Comparison of ENCODE assay signal across 17 cellular contexts in the genomic region with DNA sequence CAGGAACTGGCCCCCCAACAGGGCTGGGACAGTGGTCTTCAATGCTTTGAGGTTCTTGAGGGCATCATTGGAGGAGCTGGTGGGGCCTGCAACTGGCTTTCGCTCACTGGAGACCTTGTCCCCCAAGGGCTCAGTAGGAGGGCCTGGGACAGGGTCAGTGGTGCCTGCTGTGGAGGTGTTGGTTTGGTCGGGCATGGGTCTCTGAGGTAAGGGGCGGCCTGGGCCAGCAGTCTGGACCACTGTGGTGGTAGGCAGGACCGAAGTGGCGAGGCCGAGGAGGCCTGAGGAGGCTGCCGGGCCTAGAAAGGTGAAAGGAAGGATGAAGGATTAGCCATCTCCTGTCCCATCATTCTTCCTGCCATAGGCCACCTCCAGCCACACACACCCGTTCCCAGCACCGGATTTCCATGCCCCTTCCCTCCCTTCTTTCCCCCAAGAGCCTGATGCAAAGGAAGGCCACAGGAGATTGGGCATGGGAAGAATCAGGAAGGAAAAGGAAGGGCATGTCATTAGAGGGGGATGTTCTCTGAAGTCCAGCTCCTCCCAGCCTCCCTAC. TPM values are rescaled to one million over a fixed set of nuclear protein-coding genes. Genes with fewer than 3 reads are reported as not detected.
DNase-seq lines count a peak whose midpoint lies in the region; ATAC-seq and TF ChIP-seq lines count a peak whose summit lies in the region.
"Had no signal": no experiment of that assay in that cellular context is flagged by ENCODE, and none has a peak within 500 bp of the region (broad histone marks: within the 10 kb centered on the region; RNA-seq: fewer than 3 reads in every experiment).

No MANE protein-coding gene starts in this region.

- H3K4me1 Mint-ChIP-seq in neural progenitor cell, result peaks cover 19% of the 10 kb centered on the region
- H3K4me1 Mint-ChIP-seq in stimulated activated naive B cell treated with anti-CD40 and anti-IgM and Interleukin-4, amounts not matched to agents 10 μg/mL and 1 μg/mL and 100 μg/mL, for 72 hours, result no peaks in the 10 kb centered on the region
- H3K4me1 Mint-ChIP-seq: CD4-positive, alpha-beta memory T cell had no signal

- H3K36me3 Mint-ChIP-seq in neural progenitor cell, result peaks cover 16% of the 10 kb centered on the region
- H3K36me3 Mint-ChIP-seq in stimulated activated naive B cell treated with anti-CD40 and anti-IgM and Interleukin-4, amounts not matched to agents 10 μg/mL and 1 μg/mL and 100 μg/mL, for 72 hours, result peaks cover 6 to 15% of the 10 kb centered on the region in 2 donors
- H3K36me3 Mint-ChIP-seq: CD14-positive monocyte; CD4-positive, alpha-beta memory T cell had no signal

- H2AFZ ChIP-seq in neural progenitor cell (replicated peaks), result no peak overlapping the region
- H2AFZ ChIP-seq: GM23248 had no signal

- DNase-seq in G401 (ENCODE audit: low spot score) (peak; percentile 0), neural progenitor cell (ENCODE audit: low spot score) (no peak), NCI-H1105 treated with DMSO at 0.1 percent for 48 hours (lab: John Stamatoyannopoulos, UW) (no peak)
- DNase-seq in stimulated activated naive B cell treated with anti-CD40 and anti-IgM and Interleukin-4, amounts not matched to agents 10 μg/mL and 1 μg/mL and 100 μg/mL, for 72 hours, result no peak
- DNase-seq: 8988T; CD4-positive, alpha-beta memory T cell; DMS153; GF-D8; GM23248 had no signal

- H3K9me3 ChIP-seq in neural progenitor cell (ENCODE audit: low read depth), result no peaks in the 10 kb centered on the region
- H3K9me3 ChIP-seq: BLaER1, HAP-1 had no signal

- H3K9ac ChIP-seq in neural progenitor cell, result no peak overlapping the region
- H3K9ac ChIP-seq: BLaER1, GM23248 had no signal

- H4K20me1 ChIP-seq in neural progenitor cell (ENCODE audit: low read depth), result no peaks in the 10 kb centered on the region
- H4K20me1 ChIP-seq: BLaER1 had no signal

- no peak overlapping the region for H3K4me3 Mint-ChIP-seq in neural progenitor cell
- no peak overlapping the region for H3K4me3 Mint-ChIP-seq in stimulated activated naive B cell treated with anti-CD40 and anti-IgM and Interleukin-4, amounts not matched to agents 10 μg/mL and 1 μg/mL and 100 μg/mL, for 72 hours
- H3K4me3 Mint-ChIP-seq: CD4-positive, alpha-beta memory T cell had no signal

- no peaks in the 10 kb centered on the region for H3K36me3 ChIP-seq in neural progenitor cell
- H3K36me3 ChIP-seq: HAP-1 had no signal

- H3F3A ChIP-seq in neural progenitor cell (ENCODE audit: low read depth), result peaks cover 11% of the 10 kb centered on the region

- H3K27ac ChIP-seq in cingulate gyrus (ENCODE audit: low read depth, low read length) (peak overlapping the region; percentile 72), neural progenitor cell (no peak overlapping the region)
- H3K27ac ChIP-seq: BLaER1, GM23248 had no signal

- peaks cover 15% of the 10 kb centered on the region for H3K4me1 ChIP-seq in neural progenitor cell
- H3K4me1 ChIP-seq: HAP-1 had no signal

- peaks cover 20% of the 10 kb centered on the region for H3K27me3 Mint-ChIP-seq in neural progenitor cell (ENCODE audit: insufficient read depth, low read depth)
- no peaks in the 10 kb centered on the region for H3K27me3 Mint-ChIP-seq in stimulated activated naive B cell treated with anti-CD40 and anti-IgM and Interleukin-4, amounts not matched to agents 10 μg/mL and 1 μg/mL and 100 μg/mL, for 72 hours
- H3K27me3 Mint-ChIP-seq: CD4-positive, alpha-beta memory T cell had no signal

- no peak overlapping the region for H3K4me3 ChIP-seq in neural progenitor cell
- H3K4me3 ChIP-seq: BLaER1, GM23248, HAP-1 had no signal

- no peaks in the 10 kb centered on the region for H3K9me3 Mint-ChIP-seq in neural progenitor cell
- no peaks in the 10 kb centered on the region for H3K9me3 Mint-ChIP-seq in stimulated activated naive B cell treated with anti-CD40 and anti-IgM and Interleukin-4, amounts not matched to agents 10 μg/mL and 1 μg/mL and 100 μg/mL, for 72 hours
- H3K9me3 Mint-ChIP-seq: CD14-positive monocyte; CD4-positive, alpha-beta memory T cell had no signal

- peak overlapping the region; percentile 66 for H3K27ac Mint-ChIP-seq in neural progenitor cell
- peak overlapping the region; percentile 2 for H3K27ac Mint-ChIP-seq in stimulated activated naive B cell treated with anti-CD40 and anti-IgM and Interleukin-4, amounts not matched to agents 10 μg/mL and 1 μg/mL and 100 μg/mL, for 72 hours
- H3K27ac Mint-ChIP-seq: CD14-positive monocyte; CD4-positive, alpha-beta memory T cell had no signal

- no peaks in the 10 kb centered on the region for H3K79me2 ChIP-seq in neural progenitor cell (ENCODE audit: low read depth)

- no peak for ATAC-seq in stimulated activated naive B cell treated with anti-CD40 and anti-IgM and Interleukin-4, amounts not matched to agents 10 μg/mL and 1 μg/mL and 100 μg/mL, for 72 hours (replicated peaks)
- ATAC-seq in HG03139 (IDR thresholded peaks at IDR 0.05; ENCODE audit: unreplicated experiment), result no peak
- no peak for ATAC-seq in SK-N-SH treated with all-trans-retinoic acid at 6 μM for 48 hours

- no peaks in the 10 kb centered on the region for H3K27me3 ChIP-seq in neural progenitor cell
- H3K27me3 ChIP-seq: BLaER1 had no signal

- in situ Hi-C loops in G401 (cut with HindIII; ENCODE audit: low sequenced_read_pairs), result no loop called here

- H3K4me2 ChIP-seq in neural progenitor cell, result no peak overlapping the region
- H3K4me2 ChIP-seq: BLaER1 had no signal

- no peak for TF ChIP-seq CTCF in neural progenitor cell (IDR thresholded peaks at IDR 0.05)

TF ChIP-seq in SK-N-SH treated with all-trans-retinoic acid at 6 μM for 48 hours, 23 proteins besides CTCF, POLR2A, EP300 and RAD21:
- TF ChIP-seq ARNTL (CRISPR knock-in tag; IDR thresholded peaks at IDR 0.05; ENCODE audit: borderline replicate concordance, low read depth) (no peak), PPARA (CRISPR knock-in tag; IDR thresholded peaks at IDR 0.05; ENCODE audit: borderline replicate concordance) (no peak), TCF4 (CRISPR knock-in tag; IDR thresholded peaks at IDR 0.05; ENCODE audit: borderline replicate concordance) (no peak), CREB5 (CRISPR knock-in tag; IDR thresholded peaks at IDR 0.05; ENCODE audit: low read depth) (no peak)
- TF ChIP-seq, protein P1, sequence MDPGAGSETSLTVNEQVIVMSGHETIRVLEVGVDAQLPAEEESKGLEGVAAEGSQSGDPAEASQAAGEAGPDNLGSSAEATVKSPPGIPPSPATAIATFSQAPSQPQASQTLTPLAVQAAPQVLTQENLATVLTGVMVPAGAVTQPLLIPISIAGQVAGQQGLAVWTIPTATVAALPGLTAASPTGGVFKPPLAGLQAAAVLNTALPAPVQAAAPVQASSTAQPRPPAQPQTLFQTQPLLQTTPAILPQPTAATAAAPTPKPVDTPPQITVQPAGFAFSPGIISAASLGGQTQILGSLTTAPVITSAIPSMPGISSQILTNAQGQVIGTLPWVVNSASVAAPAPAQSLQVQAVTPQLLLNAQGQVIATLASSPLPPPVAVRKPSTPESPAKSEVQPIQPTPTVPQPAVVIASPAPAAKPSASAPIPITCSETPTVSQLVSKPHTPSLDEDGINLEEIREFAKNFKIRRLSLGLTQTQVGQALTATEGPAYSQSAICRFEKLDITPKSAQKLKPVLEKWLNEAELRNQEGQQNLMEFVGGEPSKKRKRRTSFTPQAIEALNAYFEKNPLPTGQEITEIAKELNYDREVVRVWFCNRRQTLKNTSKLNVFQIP (CRISPR knock-in tag; IDR thresholded peaks at IDR 0.05; ENCODE audit: borderline replicate concordance, low read depth), result no peak

RNA-seq across cellular contexts. Expression of gene ZFHX2, which starts 28.8 kb away (rescaled TPM):
- total RNA-seq in G401 (2014; rRNA removed; shearing (Covaris generic)), result under 0.01 and 0.03 TPM in 2 replicates
- 0.90 and 2.2 TPM in 2 replicates for total RNA-seq in neural progenitor cell (ENCODE audit: low replicate concordance)

RNA-seq across cellular contexts. Expression of gene THTPA, which starts 33.4 kb away (rescaled TPM):
- 12.9 and 22.2 TPM in 2 replicates for total RNA-seq in G401 (2014; rRNA removed; shearing (Covaris generic))
- 7.7 and 17.0 TPM in 2 replicates for total RNA-seq in neural progenitor cell (ENCODE audit: low replicate concordance)

RNA-seq across cellular contexts. Expression of gene AP1G2, which starts 44.9 kb away (rescaled TPM):
- 37.0 and 38.9 TPM in 2 replicates for total RNA-seq in G401 (2014; rRNA removed; shearing (Covaris generic))
- 65.4 and 126 TPM in 2 replicates for total RNA-seq in neural progenitor cell (ENCODE audit: low replicate concordance)

RNA-seq across cellular contexts. Expression of gene NGDN, which starts 53.2 kb away (rescaled TPM):
- total RNA-seq in G401 (2014; rRNA removed; shearing (Covaris generic)), result 47.6 and 52.1 TPM in 2 replicates
- total RNA-seq in neural progenitor cell (ENCODE audit: low replicate concordance), result 51.1 and 60.1 TPM in 2 replicates

RNA-seq across cellular contexts. Expression of gene JPH4, which starts 55.9 kb away (rescaled TPM):
- not detected in 2 replicates for total RNA-seq in G401 (2014; rRNA removed; shearing (Covaris generic))
- total RNA-seq in neural progenitor cell (ENCODE audit: low replicate concordance), result 3.2 and 13.5 TPM in 2 replicates
- total RNA-seq: A673; CD4-positive, alpha-beta memory T cell; GM23248; H4 had no signal
